31 cellular contexts compared by ENCODE assay signal in genomic region chr4:39662683-39663082, GRCh38.
"Had no signal": no experiment of that assay in that cellular context is flagged by ENCODE, and none has a peak within 500 bp of the region (broad histone marks: within the 10 kb centered on the region; RNA-seq: fewer than 3 reads in every experiment).

No MANE protein-coding gene starts in this region.

- H3K27ac ChIP-seq: ascending aorta, cardiac muscle cell, VCaP had no signal

- H3K36me3 ChIP-seq: ascending aorta, cardiac muscle cell had no signal

- H3K9me3 ChIP-seq: ascending aorta had no signal

- H3K4me1 ChIP-seq: ascending aorta had no signal

- ATAC-seq: activated CD8-positive, alpha-beta T cell treated with anti-CD3 and anti-CD28 coated beads for 36 hours; activated naive CD4-positive, alpha-beta T cell treated with anti-CD3 and anti-CD28 coated beads, Interleukin-2, amount 50 U/mL, for 72 hours; activated T-cell treated with anti-CD3 and anti-CD28 coated beads, Interleukin-2, amount 50 U/mL, for 4 hours; activated T-cell treated with anti-CD3 and anti-CD28 coated beads, Interleukin-2, amount 50 U/mL, for 72 hours; activated T-helper 17 cell treated with anti-CD3 and anti-CD28 coated beads, Interleukin-2, amount 50 U/mL, for 72 hours had no signal

- H3K4me3 ChIP-seq: ascending aorta, cardiac muscle cell had no signal

- DNase-seq: activated B cell treated with CpG ODN at 0.5 μM for 24 hours; activated CD4-positive, alpha-beta memory T cell treated with anti-CD3 and anti-CD28 coated beads for 36 hours; activated CD4-positive, alpha-beta T cell treated with anti-CD3 and anti-CD28 coated beads for 4 hours; activated CD4-positive, alpha-beta T cell treated with anti-CD3 and anti-CD28 coated beads, Interleukin-2, amount 10 ng/mL, durations not matched to agents 24 days and 14 days; activated CD4-positive, alpha-beta T cell treated with anti-CD3 and anti-CD28 coated beads, Interleukin-2, amount 50 U/mL, for 1 hour; activated CD4-positive, alpha-beta T cell treated with anti-CD3 and anti-CD28 coated beads, Interleukin-2, amount 50 U/mL, for 4 hours; activated CD4-positive, CD25-positive, alpha-beta regulatory T cell treated with anti-CD3 and anti-CD28 coated beads, Interleukin-2, amount 50 U/mL, for 72 hours; activated CD8-positive, alpha-beta memory T cell treated with anti-CD3 and anti-CD28 coated beads, Interleukin-2, amount 50 U/mL, for 4 hours; activated CD8-positive, alpha-beta T cell treated with anti-CD3 and anti-CD28 coated beads for 36 hours; activated effector memory CD4-positive, alpha-beta T cell treated with anti-CD3 and anti-CD28 coated beads, Interleukin-2, amount 50 U/mL, for 16 hours; activated gamma-delta T cell treated with Interleukin-2 at 50 U/mL for 16 hours; activated naive CD4-positive, alpha-beta T cell; activated naive CD4-positive, alpha-beta T cell treated with anti-CD3 and anti-CD28 coated beads for 36 hours; activated naive CD4-positive, alpha-beta T cell treated with anti-CD3 and anti-CD28 coated beads, Interleukin-2, amount 50 U/mL, for 16 hours; activated naive CD8-positive, alpha-beta T cell treated with anti-CD3 and anti-CD28 coated beads for 36 hours; activated T-cell treated with anti-CD3 and anti-CD28 coated beads for 4 hours; activated T-cell treated with anti-CD3 and anti-CD28 coated beads, Interleukin-2, amount 50 U/mL, for 1 hour; activated T-cell treated with anti-CD3 and anti-CD28 coated beads, Interleukin-2, amount 50 U/mL, for 4 hours; activated T-cell treated with anti-CD3 and anti-CD28 coated beads, Interleukin-2, amount 50 U/mL, for 72 hours; amygdala; anterior cingulate cortex; caudate nucleus; cerebellar nuclear complex; T-helper 1 cell; T-helper 2 cell; T-helper 9 cell had no signal

- H3K27me3 ChIP-seq: ascending aorta, cardiac muscle cell had no signal
